ENCODE assay signal across 11 cellular contexts in genomic region chr12:3728686-3729085, GRCh38. TPM values are rescaled to one million over a fixed set of nuclear protein-coding genes. Genes with fewer than 3 reads are reported as not detected.
DNase-seq lines count a peak whose midpoint lies in the region.
"Had no signal": no experiment of that assay in that cellular context is flagged by ENCODE, and none has a peak within 500 bp of the region (broad histone marks: within the 10 kb centered on the region; RNA-seq: fewer than 3 reads in every experiment).

No MANE protein-coding gene starts in this region.

- no peaks in the 10 kb centered on the region for H3K27me3 ChIP-seq in thymus (ENCODE audit: control insufficient read depth, insufficient read depth)
- H3K27me3 ChIP-seq: gastroesophageal sphincter had no signal

- CTCF ChIA-PET in activated naive CD4-positive, alpha-beta T cell treated with anti-CD3 and anti-CD28 coated beads for 36 hours (lab: Charles Lee), result interaction anchor here (0.7 to 1.8 kb wide), 3 partner anchors 23 to 906 kb away, joined by 4 to 8 read pairs (median 8); partner anchors contain the start of gene CRACR2A

- H3K4me3 Mint-ChIP-seq in activated naive CD4-positive, alpha-beta T cell treated with anti-CD3 and anti-CD28 coated beads for 36 hours, result no peak overlapping the region
- H3K4me3 Mint-ChIP-seq in IgD-negative memory B cell, result no peak overlapping the region
- no peak overlapping the region for H3K4me3 Mint-ChIP-seq in activated T-helper 2 cell treated with anti-CD3 and anti-CD28 coated beads, Interferon-gamma antibody, Interleukin-2, Interleukin-4, amounts not matched to agents 10 μg/mL and 5 μg/mL and 100 μg/mL, durations not matched to agents 14 hours and 24 hours and 36 hours (ENCODE audit: low read depth)

- peak; percentile 37 for DNase-seq in activated naive CD4-positive, alpha-beta T cell treated with anti-CD3 and anti-CD28 coated beads for 36 hours
- no peak for DNase-seq in activated naive CD4-positive, alpha-beta T cell (lab: John Stamatoyannopoulos, UW)
- peak; percentile 22 for DNase-seq in activated T-helper 2 cell treated with anti-CD3 and anti-CD28 coated beads, Interferon-gamma antibody, Interleukin-2, Interleukin-4, amounts not matched to agents 10 μg/mL and 5 μg/mL and 100 μg/mL, durations not matched to agents 14 hours and 24 hours and 36 hours (ENCODE audit: low spot score)
- DNase-seq in mucosa of gallbladder (ENCODE audit: low spot score) (no peak), islet precursor cell (no peak), kidney glomerular epithelial cell (lab: John Stamatoyannopoulos, UW) (no peak)
- DNase-seq: NCI-H1092 treated with DMSO at 0.1 percent for 48 hours had no signal

- peaks cover 25% of the 10 kb centered on the region for H3K36me3 ChIP-seq in thymus (ENCODE audit: control insufficient read depth, insufficient read depth)
- H3K36me3 ChIP-seq: gastroesophageal sphincter had no signal

- H3K27ac Mint-ChIP-seq in activated naive CD4-positive, alpha-beta T cell treated with anti-CD3 and anti-CD28 coated beads for 36 hours, result peak overlapping the region; percentile 84
- H3K27ac Mint-ChIP-seq in IgD-negative memory B cell, result peak overlapping the region in 2 of 3 donors; percentile 9 to 55
- peak overlapping the region; percentile 83 for H3K27ac Mint-ChIP-seq in activated T-helper 2 cell treated with anti-CD3 and anti-CD28 coated beads, Interferon-gamma antibody, Interleukin-2, Interleukin-4, amounts not matched to agents 10 μg/mL and 5 μg/mL and 100 μg/mL, durations not matched to agents 14 hours and 24 hours and 36 hours

- intact Hi-C loops in activated naive CD4-positive, alpha-beta T cell treated with anti-CD3 and anti-CD28 coated beads for 36 hours (cut with micrococcal nuclease), result loop anchor here (1.0 to 2.0 kb wide), 2 partner anchors 25 to 144 kb away; partner anchors contain the start of genes CRACR2A and PARP11
- intact Hi-C loops in activated T-helper 2 cell treated with anti-CD3 and anti-CD28 coated beads, Interferon-gamma antibody, Interleukin-2, Interleukin-4, amounts not matched to agents 10 μg/mL and 5 μg/mL and 100 μg/mL, durations not matched to agents 14 hours and 24 hours and 36 hours (cut with micrococcal nuclease), result loop anchor here (1.0 kb wide), 2 partner anchors 16 to 24 kb away; no protein-coding TSS in a partner anchor

- H3K27me3 Mint-ChIP-seq in activated naive CD4-positive, alpha-beta T cell treated with anti-CD3 and anti-CD28 coated beads for 36 hours (ENCODE audit: low read depth), result no peaks in the 10 kb centered on the region
- no peaks in the 10 kb centered on the region for H3K27me3 Mint-ChIP-seq in IgD-negative memory B cell
- H3K27me3 Mint-ChIP-seq in activated T-helper 2 cell treated with anti-CD3 and anti-CD28 coated beads, Interferon-gamma antibody, Interleukin-2, Interleukin-4, amounts not matched to agents 10 μg/mL and 5 μg/mL and 100 μg/mL, durations not matched to agents 14 hours and 24 hours and 36 hours (ENCODE audit: low read depth), result no peaks in the 10 kb centered on the region

- peak overlapping the region; percentile 87 for H3K27ac ChIP-seq in thymus (ENCODE audit: low read depth)
- H3K27ac ChIP-seq: gastroesophageal sphincter, RWPE1 had no signal

- H3K4me3 ChIP-seq in thymus (ENCODE audit: low read length), result no peak overlapping the region
- H3K4me3 ChIP-seq: gastroesophageal sphincter had no signal

- WGBS in thymus, result 67% methylated on average over 6 of the region's 6 CpGs

- H3K4me1 Mint-ChIP-seq in activated naive CD4-positive, alpha-beta T cell treated with anti-CD3 and anti-CD28 coated beads for 36 hours (ENCODE audit: low read depth), result peaks cover 37% of the 10 kb centered on the region
- peaks cover 4 to 12% (median 9%) of the 10 kb centered on the region in 3 donors for H3K4me1 Mint-ChIP-seq in IgD-negative memory B cell
- peaks cover 33% of the 10 kb centered on the region for H3K4me1 Mint-ChIP-seq in activated T-helper 2 cell treated with anti-CD3 and anti-CD28 coated beads, Interferon-gamma antibody, Interleukin-2, Interleukin-4, amounts not matched to agents 10 μg/mL and 5 μg/mL and 100 μg/mL, durations not matched to agents 14 hours and 24 hours and 36 hours (ENCODE audit: low read depth)

- peaks cover 48% of the 10 kb centered on the region for H3K36me3 Mint-ChIP-seq in activated naive CD4-positive, alpha-beta T cell treated with anti-CD3 and anti-CD28 coated beads for 36 hours (ENCODE audit: low read depth)
- H3K36me3 Mint-ChIP-seq in IgD-negative memory B cell, result peaks cover 18% of the 10 kb centered on the region
- peaks cover 64% of the 10 kb centered on the region for H3K36me3 Mint-ChIP-seq in activated T-helper 2 cell treated with anti-CD3 and anti-CD28 coated beads, Interferon-gamma antibody, Interleukin-2, Interleukin-4, amounts not matched to agents 10 μg/mL and 5 μg/mL and 100 μg/mL, durations not matched to agents 14 hours and 24 hours and 36 hours (ENCODE audit: low read depth)

- peaks cover 28% of the 10 kb centered on the region for H3K4me1 ChIP-seq in thymus (ENCODE audit: control insufficient read depth, insufficient read depth, low read length)
- H3K4me1 ChIP-seq: gastroesophageal sphincter had no signal

- H3K9me3 ChIP-seq in thymus (ENCODE audit: control insufficient read depth), result peaks cover 5% of the 10 kb centered on the region
- H3K9me3 ChIP-seq: gastroesophageal sphincter had no signal

- peaks cover 4% of the 10 kb centered on the region for H3K9me3 Mint-ChIP-seq in activated naive CD4-positive, alpha-beta T cell treated with anti-CD3 and anti-CD28 coated beads for 36 hours
- no peaks in the 10 kb centered on the region for H3K9me3 Mint-ChIP-seq in IgD-negative memory B cell
- peaks cover 9% of the 10 kb centered on the region for H3K9me3 Mint-ChIP-seq in activated T-helper 2 cell treated with anti-CD3 and anti-CD28 coated beads, Interferon-gamma antibody, Interleukin-2, Interleukin-4, amounts not matched to agents 10 μg/mL and 5 μg/mL and 100 μg/mL, durations not matched to agents 14 hours and 24 hours and 36 hours

RNA-seq across cellular contexts. Expression of gene CRACR2A, which starts 24.2 kb away (rescaled TPM):
- 10 to 100 TPM; 19.0 to 20.7 TPM for total RNA-seq in activated naive CD4-positive, alpha-beta T cell treated with anti-CD3 and anti-CD28 coated beads for 36 hours
- 10.1 TPM for polyA plus RNA-seq in IgD-negative memory B cell
- total RNA-seq in activated T-helper 2 cell treated with anti-CD3 and anti-CD28 coated beads, Interferon-gamma antibody, Interleukin-2, Interleukin-4, amounts not matched to agents 10 μg/mL and 5 μg/mL and 100 μg/mL, durations not matched to agents 14 hours and 24 hours and 36 hours, result 24.6 and 25.2 TPM in 2 replicates
- 7.3 TPM for polyA plus RNA-seq in thymus
- total RNA-seq in mucosa of gallbladder, result 5.3 TPM

Comparison
In these comparisons a context has a peak if more than half of its experiments do, and no peak if none do; other contexts are left out.
1. DNase-seq: peak in activated naive CD4-positive, alpha-beta T cell treated with anti-CD3 and anti-CD28 coated beads for 36 hours (single experiment) and activated T-helper 2 cell treated with anti-CD3 and anti-CD28 coated beads, Interferon-gamma antibody, Interleukin-2, Interleukin-4, amounts not matched to agents 10 μg/mL and 5 μg/mL and 100 μg/mL, durations not matched to agents 14 hours and 24 hours and 36 hours (single experiment); none in activated naive CD4-positive, alpha-beta T cell (0 of 4), mucosa of gallbladder (single experiment), islet precursor cell (single experiment) and kidney glomerular epithelial cell (single experiment).
2. H3K27ac Mint-ChIP-seq: peak in every context shown above with its lines; median percentile 84 in activated naive CD4-positive, alpha-beta T cell treated with anti-CD3 and anti-CD28 coated beads for 36 hours; 83 in activated T-helper 2 cell treated with anti-CD3 and anti-CD28 coated beads, Interferon-gamma antibody, Interleukin-2, Interleukin-4, amounts not matched to agents 10 μg/mL and 5 μg/mL and 100 μg/mL, durations not matched to agents 14 hours and 24 hours and 36 hours; 32 in IgD-negative memory B cell.